In the genomic region with DNA sequence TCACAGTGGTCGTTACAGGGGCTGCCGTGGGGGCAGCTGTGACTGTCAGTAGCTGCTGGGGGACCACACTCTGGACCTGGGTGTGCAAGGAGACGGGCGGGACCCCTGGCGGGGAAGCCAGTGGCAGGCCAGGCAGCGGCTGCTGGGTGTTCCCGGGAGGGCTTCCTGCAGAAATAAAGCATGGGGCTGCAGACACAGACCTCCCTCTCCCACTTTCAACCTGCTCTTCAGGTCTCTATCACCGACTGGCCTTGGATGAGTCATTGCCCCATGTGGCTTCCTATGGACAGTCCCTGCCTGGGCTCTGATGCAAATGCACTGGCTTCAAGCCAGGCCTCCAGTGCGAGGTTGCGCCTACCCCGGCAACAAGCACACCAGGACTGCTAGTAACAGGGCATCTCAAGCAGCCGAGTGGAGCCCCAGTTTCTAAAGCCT, we compare ENCODE assay signal across 1 cellular context.
TF ChIP-seq lines count a peak whose summit lies in the region.

No MANE protein-coding gene starts in this region.

TF ChIP-seq in endothelial cell of umbilical vein, 7 proteins besides CTCF, POLR2A, EP300 and RAD21:
- no peak for TF ChIP-seq EZH2 (IDR thresholded peaks at IDR 0.05; ENCODE audit: borderline replicate concordance, low read depth, low read length, severe bottlenecking)
- TF ChIP-seq FOS (IDR thresholded peaks at IDR 0.05; ENCODE audit: borderline replicate concordance, insufficient read depth, low read length), result peak; percentile 75
- no peak for TF ChIP-seq POLR2AphosphoS5 (IDR thresholded peaks at IDR 0.05; ENCODE audit: insufficient read depth, low read depth, low read length)
- TF ChIP-seq, protein P1, sequence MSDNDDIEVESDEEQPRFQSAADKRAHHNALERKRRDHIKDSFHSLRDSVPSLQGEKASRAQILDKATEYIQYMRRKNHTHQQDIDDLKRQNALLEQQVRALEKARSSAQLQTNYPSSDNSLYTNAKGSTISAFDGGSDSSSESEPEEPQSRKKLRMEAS (IDR thresholded peaks at IDR 0.05; ENCODE audit: insufficient read depth, insufficient read length), result peak; percentile 5
- no peak for TF ChIP-seq JUN (IDR thresholded peaks at IDR 0.05; ENCODE audit: borderline replicate concordance, insufficient read depth, insufficient read length, low read depth)
- TF ChIP-seq MYC (IDR thresholded peaks at IDR 0.05; ENCODE audit: low read depth, low read length), result no peak
- no peak for TF ChIP-seq GATA2 (IDR thresholded peaks at IDR 0.05; ENCODE audit: insufficient read depth, insufficient read length, low read depth, low read length)
